13 cellular contexts compared by ENCODE assay signal in the genomic region with DNA sequence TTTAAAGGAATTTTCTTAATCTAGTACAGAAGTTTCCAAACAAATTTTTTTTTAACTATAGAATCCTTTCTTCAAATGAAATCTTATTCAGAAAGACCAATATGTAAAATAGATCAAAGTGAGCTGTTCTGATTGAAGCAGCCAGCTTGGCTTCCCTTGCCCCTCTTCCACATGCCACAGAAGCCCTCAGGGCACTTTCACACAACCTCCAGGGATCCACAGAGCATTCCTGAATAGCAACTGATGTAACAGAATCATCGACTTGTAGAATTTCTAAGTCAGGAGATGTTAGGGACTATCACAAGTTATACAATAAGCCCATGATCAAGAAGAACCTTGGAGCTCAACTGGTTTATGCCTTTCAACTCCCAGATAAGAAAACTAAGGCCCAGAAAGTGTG.
DNase-seq lines count a peak whose midpoint lies in the region; ATAC-seq and TF ChIP-seq lines count a peak whose summit lies in the region.
"Had no signal": no experiment of that assay in that cellular context is flagged by ENCODE, and none has a peak within 500 bp of the region (broad histone marks: within the 10 kb centered on the region; RNA-seq: fewer than 3 reads in every experiment).

No MANE protein-coding gene starts in this region.

- H3K36me3 ChIP-seq in SJCRH30 (no peaks in the 10 kb centered on the region), brain microvascular endothelial cell (replicated peaks) (no peaks in the 10 kb centered on the region)
- H3K36me3 ChIP-seq: HAP-1 had no signal

- H3K4me1 ChIP-seq in SJCRH30 = no peaks in the 10 kb centered on the region
- H3K4me1 ChIP-seq: HAP-1 had no signal

- H3K27me3 ChIP-seq in SJCRH30 (no peaks in the 10 kb centered on the region), brain microvascular endothelial cell (replicated peaks) (no peaks in the 10 kb centered on the region)

- DNase-seq in ELF-1 (ENCODE audit: low read depth, low spot score) (peak; percentile 36), SJCRH30 (peak; percentile 30 to 31), iPS-NIHi7 (ENCODE audit: extremely low spot score) (peak; percentile 20), renal cortical epithelial cell (ENCODE audit: low read depth) (peak; percentile 43), NCI-H82 (lab: John Stamatoyannopoulos, UW) (no peak), brain microvascular endothelial cell (no peak)
- DNase-seq: ACHN; C1 segment of cervical spinal cord; CD4-positive, alpha-beta T cell; DMS79; GOT3 had no signal

- H3K27ac ChIP-seq in SJCRH30 (no peak overlapping the region), brain microvascular endothelial cell (no peak overlapping the region)

- no peaks in the 10 kb centered on the region for H3K9me3 ChIP-seq in SJCRH30 (replicated peaks)
- H3K9me3 ChIP-seq: HAP-1 had no signal

- no peak overlapping the region for H3K4me3 ChIP-seq in SJCRH30
- H3K4me3 ChIP-seq in brain microvascular endothelial cell (ENCODE audit: low read depth, low read length) = no peak overlapping the region
- H3K4me3 ChIP-seq: HAP-1 had no signal

- ATAC-seq in GM21717 (IDR thresholded peaks at IDR 0.05; ENCODE audit: unreplicated experiment) = no peak

- TF ChIP-seq CTCF in brain microvascular endothelial cell (IDR thresholded peaks at IDR 0.05; ENCODE audit: low read depth, low read length, missing control alignments) = no peak

- in situ Hi-C loops in brain microvascular endothelial cell (cut with HindIII; ENCODE audit: low pct_ligation_motif_present, low sequenced_read_pairs) = no loop called here

Comparison
In these comparisons a context has a peak if more than half of its experiments do, and no peak if none do; other contexts are left out.
1. DNase-seq: peak in ELF-1 (single experiment), SJCRH30 (2 of 2), iPS-NIHi7 (single experiment) and renal cortical epithelial cell (single experiment); none in NCI-H82 (single experiment) and brain microvascular endothelial cell (single experiment).